8 cellular contexts compared by ENCODE assay signal in genomic region chr17:7191571-7192270, GRCh38. TPM values are rescaled to one million over a fixed set of nuclear protein-coding genes. Genes with fewer than 3 reads are reported as not detected.
A peak's percentile ranks its signal among the peaks of the same experiment; 100 is the strongest.
DNase-seq lines count a peak whose midpoint lies in the region; TF ChIP-seq lines count a peak whose summit lies in the region.

No MANE protein-coding gene starts in this region.

- H3K27me3 Mint-ChIP-seq in chondrocyte (ENCODE audit: low read depth) (no peaks in the 10 kb centered on the region), neural crest cell (ENCODE audit: low read depth) (no peaks in the 10 kb centered on the region)

- H3K4me3 Mint-ChIP-seq in chondrocyte (ENCODE audit: unreplicated experiment) (no peak overlapping the region), neural crest cell (peak overlapping the region; percentile 49)

- DNase-seq in NCI-H1092 treated with DMSO at 0.1 percent for 48 hours (lab: John Stamatoyannopoulos, UW): peak; percentile 7
- DNase-seq in NCI-H1092 (lab: John Stamatoyannopoulos, UW): no peak
- DNase-seq in NCI-H1694 treated with DMSO at 0.1 percent for 48 hours (lab: John Stamatoyannopoulos, UW): peak; percentile 77
- DNase-seq in chondrocyte (ENCODE audit: low spot score): peak; percentile 53
- peak; percentile 48 for DNase-seq in neural crest cell (ENCODE audit: low read depth, low spot score)
- DNase-seq in NOMO-1 treated with DMSO at 0.1 percent for 48 hours (lab: John Stamatoyannopoulos, UW; ENCODE audit: unreplicated experiment): no peak
- no peak for DNase-seq in KG1 (lab: John Stamatoyannopoulos, UW)
- DNase-seq in AML-193 (lab: John Stamatoyannopoulos, UW): no peak

- H3K9me3 Mint-ChIP-seq in chondrocyte (ENCODE audit: low read depth) (no peaks in the 10 kb centered on the region), neural crest cell (no peaks in the 10 kb centered on the region)

- H3K4me1 Mint-ChIP-seq in chondrocyte (ENCODE audit: low read depth): no peaks in the 10 kb centered on the region
- H3K4me1 Mint-ChIP-seq in neural crest cell: peaks cover under 1% of the 10 kb centered on the region

- TF ChIP-seq CTCF in chondrocyte (IDR thresholded peaks at IDR 0.05) (no peak), neural crest cell (conservative IDR thresholded peaks at IDR 0.05) (no peak)

- H3K36me3 Mint-ChIP-seq in chondrocyte (ENCODE audit: low read depth): peaks cover 29% of the 10 kb centered on the region
- peaks cover under 1% of the 10 kb centered on the region for H3K36me3 Mint-ChIP-seq in neural crest cell (ENCODE audit: low read depth)

- H3K27ac Mint-ChIP-seq in chondrocyte (ENCODE audit: unreplicated experiment): no peak overlapping the region
- H3K27ac Mint-ChIP-seq in neural crest cell (ENCODE audit: unreplicated experiment): peak overlapping the region; percentile 47

RNA-seq across cellular contexts. Expression of gene ASGR1, which starts 12.6 kb away (rescaled TPM):
- 0.46 to 1.9 TPM (median 0.97 TPM) in 3 replicates for total RNA-seq in chondrocyte
- 9.6 and 11.2 TPM in 2 replicates for total RNA-seq in neural crest cell

RNA-seq across cellular contexts. Expression of gene DLG4, which starts 27.9 kb away (rescaled TPM):
- total RNA-seq in chondrocyte (28.3 to 34.4 TPM (median 31.3 TPM) in 3 replicates), neural crest cell (49.4 and 51.4 TPM in 2 replicates)

RNA-seq across cellular contexts. Expression of gene ACADVL, which starts 28.0 kb away (rescaled TPM):
- total RNA-seq in chondrocyte (427 to 584 TPM (median 454 TPM) in 3 replicates), neural crest cell (215 and 220 TPM in 2 replicates)

RNA-seq across cellular contexts. Expression of gene DVL2, which starts 42.6 kb away (rescaled TPM):
- total RNA-seq in chondrocyte: 58.8 to 65.2 TPM (median 59.5 TPM) in 3 replicates
- 130 and 140 TPM in 2 replicates for total RNA-seq in neural crest cell

RNA-seq across cellular contexts. Expression of gene PHF23, which starts 47.5 kb away (rescaled TPM):
- 49.5 to 57.8 TPM (median 53.1 TPM) in 3 replicates for total RNA-seq in chondrocyte
- 72.7 and 75.2 TPM in 2 replicates for total RNA-seq in neural crest cell

Comparison
In these comparisons a context has a peak if more than half of its experiments do, and no peak if none do; other contexts are left out.
1. DNase-seq: peak in NCI-H1092 treated with DMSO at 0.1 percent for 48 hours (single experiment), NCI-H1694 treated with DMSO at 0.1 percent for 48 hours (single experiment), chondrocyte (single experiment) and neural crest cell (single experiment); none in NCI-H1092 (single experiment), NOMO-1 treated with DMSO at 0.1 percent for 48 hours (single experiment), KG1 (single experiment) and AML-193 (0 of 2).